Comparison of ENCODE assay signal across 32 cellular contexts in genomic region chr7:115040526-115040925, GRCh38.
"Had no signal": no experiment of that assay in that cellular context is flagged by ENCODE, and none has a peak within 500 bp of the region (broad histone marks: within the 10 kb centered on the region; RNA-seq: fewer than 3 reads in every experiment).

No MANE protein-coding gene starts in this region.

- H3K36me3 ChIP-seq: adrenal gland, ascending aorta, cardiac muscle cell had no signal

- H3K27me3 ChIP-seq: adrenal gland, ascending aorta, cardiac muscle cell had no signal

- H3K9me3 ChIP-seq: adrenal gland, ascending aorta had no signal

- FAIRE-seq: bronchial epithelial cell, TTC549 had no signal

- ATAC-seq: activated CD4-positive, alpha-beta T cell treated with anti-CD3 and anti-CD28 coated beads for 36 hours; activated CD8-positive, alpha-beta memory T cell treated with anti-CD3 and anti-CD28 coated beads, Interleukin-2, amount 10 ng/mL, durations not matched to agents 7 days and 5 days; activated CD8-positive, alpha-beta T cell treated with anti-CD3 and anti-CD28 coated beads, Interleukin-2, amount 10 ng/mL, durations not matched to agents 7 days and 5 days; activated naive CD8-positive, alpha-beta T cell treated with anti-CD3 and anti-CD28 coated beads, Interleukin-2, amount 50 U/mL, for 24 hours had no signal

- DNase-seq: activated B cell treated with CpG ODN at 0.5 μM for 24 hours; activated CD4-positive, alpha-beta memory T cell treated with anti-CD3 and anti-CD28 coated beads, Interleukin-2, amount 10 ng/mL, durations not matched to agents 7 days and 5 days; activated CD4-positive, alpha-beta T cell treated with anti-CD3 and anti-CD28 coated beads for 1 hour; activated CD4-positive, alpha-beta T cell treated with anti-CD3 and anti-CD28 coated beads for 36 hours; activated CD4-positive, alpha-beta T cell treated with anti-CD3 and anti-CD28 coated beads for 48 hours; activated CD4-positive, alpha-beta T cell treated with anti-CD3 and anti-CD28 coated beads, Interleukin-2, amount 10 ng/mL, durations not matched to agents 7 days and 5 days; activated CD4-positive, alpha-beta T cell treated with anti-CD3 and anti-CD28 coated beads, Interleukin-2, amount 50 U/mL, for 48 hours; activated CD8-positive, alpha-beta memory T cell treated with anti-CD3 and anti-CD28 coated beads for 24 hours; activated CD8-positive, alpha-beta memory T cell treated with anti-CD3 and anti-CD28 coated beads, Interleukin-2, amount 10 ng/mL, durations not matched to agents 7 days and 5 days; activated CD8-positive, alpha-beta memory T cell treated with anti-CD3 and anti-CD28 coated beads, Interleukin-2, amount 50 U/mL, for 48 hours; activated CD8-positive, alpha-beta T cell treated with anti-CD3 and anti-CD28 coated beads, Interleukin-2, amount 10 ng/mL, durations not matched to agents 7 days and 5 days; activated effector memory CD4-positive, alpha-beta T cell treated with Interleukin-2 at 50 U/mL for 16 hours; activated gamma-delta T cell; activated naive CD4-positive, alpha-beta T cell treated with anti-CD3 and anti-CD28 coated beads, Interleukin-2, amount 10 ng/mL, durations not matched to agents 7 days and 5 days; activated naive CD4-positive, alpha-beta T cell treated with Interleukin-2 at 50 U/mL for 16 hours; activated naive CD8-positive, alpha-beta T cell treated with anti-CD3 and anti-CD28 coated beads, Interleukin-2, amount 10 ng/mL, durations not matched to agents 7 days and 5 days; activated naive CD8-positive, alpha-beta T cell treated with anti-CD3 and anti-CD28 coated beads, Interleukin-2, amount 50 U/mL, for 24 hours; activated T-cell treated with anti-CD3 and anti-CD28 coated beads, Interleukin-2, amount 50 U/mL, for 24 hours; activated T-cell treated with anti-CD3 and anti-CD28 coated beads, Interleukin-2, amount 50 U/mL, for 48 hours; adrenal gland; amygdala; anterior cingulate cortex; caudate nucleus; cerebellar nuclear complex; T-helper 1 cell; T-helper 2 cell; T-helper 9 cell had no signal

- H3K27ac ChIP-seq: adrenal gland, ascending aorta, cardiac muscle cell, VCaP had no signal

- H3K4me1 ChIP-seq: ascending aorta had no signal

- H3K4me3 ChIP-seq: adrenal gland, ascending aorta, cardiac muscle cell had no signal
